ENCODE assay signal across 1 cellular context in genomic region chr2:42799881-42800280, GRCh38.
TF ChIP-seq lines count a peak whose summit lies in the region.

No MANE protein-coding gene starts in this region.

TF ChIP-seq in HepG2, 621 proteins besides CTCF, POLR2A, EP300 and RAD21 (continued from another document):
- TF ChIP-seq ZNF549 (CRISPR knock-in tag; IDR thresholded peaks at IDR 0.05) = no peak
- 0 out of 2 replicates have a peak, but pooled peaks have one; percentile 11 for TF ChIP-seq JUND (CRISPR knock-in tag; IDR thresholded peaks at IDR 0.05)
- TF ChIP-seq ZNF557 (CRISPR knock-in tag; IDR thresholded peaks at IDR 0.05) = no peak
- no peak for TF ChIP-seq NONO (IDR thresholded peaks at IDR 0.05)
- TF ChIP-seq NONO (CRISPR knock-in tag; conservative IDR thresholded peaks at IDR 0.05) = 0 out of 2 replicates have a peak, but pooled peaks have one; percentile 1
- TF ChIP-seq MAFF (IDR thresholded peaks at IDR 0.05; ENCODE audit: low read depth, low read length) = 0 out of 2 replicates have a peak, but pooled peaks have one; percentile 15
- TF ChIP-seq TCF12 (IDR thresholded peaks at IDR 0.05) = no peak
- no peak for TF ChIP-seq TCF12 (CRISPR knock-in tag; IDR thresholded peaks at IDR 0.05)
- TF ChIP-seq ETV6 (CRISPR knock-in tag; conservative IDR thresholded peaks at IDR 0.05) = no peak
- TF ChIP-seq ZSCAN12 (CRISPR knock-in tag; IDR thresholded peaks at IDR 0.05) = no peak
- TF ChIP-seq IRX3 (CRISPR knock-in tag; IDR thresholded peaks at IDR 0.05; ENCODE audit: borderline replicate concordance, low read depth) = no peak
- TF ChIP-seq ZNF878 (CRISPR knock-in tag; IDR thresholded peaks at IDR 0.05) = 0 out of 2 replicates have a peak, but pooled peaks have one; percentile 34
- no peak for TF ChIP-seq PCBP1 (IDR thresholded peaks at IDR 0.05; ENCODE audit: borderline replicate concordance, low read depth, low read length)
- no peak for TF ChIP-seq ZNF564 (CRISPR knock-in tag; IDR thresholded peaks at IDR 0.05)
- TF ChIP-seq BRF2 (CRISPR knock-in tag; IDR thresholded peaks at IDR 0.05) = 0 out of 2 replicates have a peak, but pooled peaks have one; percentile 28
- no peak for TF ChIP-seq PLRG1 (conservative IDR thresholded peaks at IDR 0.05)
- TF ChIP-seq POLR2AphosphoS5 (IDR thresholded peaks at IDR 0.05; ENCODE audit: low read depth, low read length) = peak; percentile 20; the same call in 1 of the 2 replicates
- no peak for TF ChIP-seq ZNF766 (CRISPR knock-in tag; IDR thresholded peaks at IDR 0.05; ENCODE audit: borderline replicate concordance)
- no peak for TF ChIP-seq ZNF558 (CRISPR knock-in tag; IDR thresholded peaks at IDR 0.05; ENCODE audit: borderline replicate concordance)
TF ChIP-seq in HepG2: peak in this region for 18.
